Comparison of ENCODE assay signal across 8 cellular contexts in genomic region chr16:56793504-56793903, GRCh38.
DNase-seq lines count a peak whose midpoint lies in the region; ATAC-seq, FAIRE-seq and TF ChIP-seq lines count a peak whose summit lies in the region.

No MANE protein-coding gene starts in this region.

- H3K36me3 Mint-ChIP-seq in CD14-positive monocyte = peaks cover 7 to 11% of the 10 kb centered on the region in 2 donors

- peak; percentile 68 for ATAC-seq in left lobe of liver

- no peaks in the 10 kb centered on the region for H3K9me3 Mint-ChIP-seq in CD14-positive monocyte

- no peak for TF ChIP-seq POLR2A in transverse colon (IDR thresholded peaks at IDR 0.05)

- intact Hi-C loops in CD14-positive monocyte (cut with micrococcal nuclease) (no loop called here), transverse colon (cut with DNase I; ENCODE audit: low total_unique reads) (no loop called here)

- H3K27me3 ChIP-seq in transverse colon = no peaks in the 10 kb centered on the region

- no peak for FAIRE-seq in HTR-8/SVneo (lab: Jason Lieb, UNC)

- TF ChIP-seq CTCF in CD14-positive monocyte (IDR thresholded peaks at IDR 0.05) (no peak), transverse colon (IDR thresholded peaks at IDR 0.05) (peak in 1 of 5 experiments; percentile 10)

- DNase-seq in CD14-positive monocyte (ENCODE audit: low spot score) (no peak), HTR-8/SVneo (ENCODE audit: insufficient read length, low spot score) (peak; percentile 19), amniotic stem cell (lab: John Stamatoyannopoulos, UW) (peak; percentile 15), left lobe of liver (ENCODE audit: low spot score) (no peak), GM19240 (ENCODE audit: insufficient read length, low spot score) (no peak), transverse colon (no peak), NCI-H1930 (lab: John Stamatoyannopoulos, UW) (no peak)
- no peak for DNase-seq in activated effector memory CD4-positive, alpha-beta T cell treated with Interleukin-2 at 50 U/mL for 16 hours

- peaks cover 11% of the 10 kb centered on the region for H3K4me1 Mint-ChIP-seq in CD14-positive monocyte

- H3K27ac Mint-ChIP-seq in CD14-positive monocyte = peak overlapping the region in 4 of 7 donors; percentile 29 to 72 (median 44)

- no peak for TF ChIP-seq EP300 in transverse colon (IDR thresholded peaks at IDR 0.05; ENCODE audit: low read depth)

- H3K4me3 ChIP-seq in transverse colon = no peak overlapping the region

- H3K36me3 ChIP-seq in transverse colon = peaks cover 0 to 3% (median 0%) of the 10 kb centered on the region in 4 donors

- no peak overlapping the region for H3K4me3 Mint-ChIP-seq in CD14-positive monocyte

- H3K9me3 ChIP-seq in transverse colon = no peaks in the 10 kb centered on the region

- in situ Hi-C loops in transverse colon (cut with MboI; ENCODE audit: low pct_ligation_motif_present in 1 of 4, low pct_unique_long_range_greater_than_20kb in 1 of 4, low sequenced_read_pairs in 3 of 4) = no loop called here

- H3K27me3 Mint-ChIP-seq in CD14-positive monocyte (ENCODE audit: low read depth in 3 of 3) = no peaks in the 10 kb centered on the region

- H3K4me1 ChIP-seq in transverse colon = no peaks in the 10 kb centered on the region

- WGBS in transverse colon (ENCODE audit: low coverage in 1 of 2), 2 donors = 71 to 87% methylated on average over 5 of the region's 5 CpGs

- H3K27ac ChIP-seq in transverse colon = no peak overlapping the region

Comparison
In these comparisons a context has a peak if more than half of its experiments do, and no peak if none do; other contexts are left out.
1. DNase-seq: peak in HTR-8/SVneo (single experiment) and amniotic stem cell (single experiment); none in CD14-positive monocyte (single experiment), left lobe of liver (single experiment), activated effector memory CD4-positive, alpha-beta T cell treated with Interleukin-2 at 50 U/mL for 16 hours (single experiment), GM19240 (single experiment), transverse colon (single experiment) and NCI-H1930 (0 of 2).